In genomic region chr7:66442385-66442784, GRCh38 we compare ENCODE assay signal across 2 cellular contexts.
TF ChIP-seq lines count a peak whose summit lies in the region.

No MANE protein-coding gene starts in this region.

TF ChIP-seq in WTC11, 78 proteins besides CTCF, POLR2A, EP300 and RAD21 (continued from another document):
- no peak for TF ChIP-seq AFF4 (CRISPR knock-in tag; IDR thresholded peaks at IDR 0.05; ENCODE audit: borderline replicate concordance)
- TF ChIP-seq GRHL2 (CRISPR knock-in tag; IDR thresholded peaks at IDR 0.05; ENCODE audit: insufficient replicate concordance, severe bottlenecking) = no peak
- no peak for TF ChIP-seq NFE2L1 (CRISPR knock-in tag; IDR thresholded peaks at IDR 0.05)

TF ChIP-seq in HepG2, 621 proteins besides CTCF, POLR2A, EP300 and RAD21 (continued from another document):
- peak; percentile 59 for TF ChIP-seq FOXP4 (CRISPR knock-in tag; IDR thresholded peaks at IDR 0.05)
- TF ChIP-seq FOSL2 (CRISPR knock-in tag; IDR thresholded peaks at IDR 0.05) = 0 out of 2 replicates have a peak, but pooled peaks have one; percentile 13
- TF ChIP-seq CREM (IDR thresholded peaks at IDR 0.05) = peak; percentile 29; the same call in 1 of the 2 replicates
- TF ChIP-seq CREM (CRISPR knock-in tag; IDR thresholded peaks at IDR 0.05) = no peak
- TF ChIP-seq ZSCAN22 (CRISPR knock-in tag; IDR thresholded peaks at IDR 0.05) = peak; percentile 84
- TF ChIP-seq ZNF598 (CRISPR knock-in tag; IDR thresholded peaks at IDR 0.05; ENCODE audit: borderline replicate concordance) = no peak
- TF ChIP-seq BCL6 (CRISPR knock-in tag; IDR thresholded peaks at IDR 0.05) = 0 out of 2 replicates have a peak, but pooled peaks have one; percentile 16
- TF ChIP-seq ARNTL (CRISPR knock-in tag; IDR thresholded peaks at IDR 0.05) = 0 out of 2 replicates have a peak, but pooled peaks have one; percentile 35
- no peak for TF ChIP-seq FOXP1 (IDR thresholded peaks at IDR 0.05)
- TF ChIP-seq FOXP1 (CRISPR knock-in tag; IDR thresholded peaks at IDR 0.05) = peak; percentile 52; the same call in 1 of the 2 replicates
- TF ChIP-seq ZNF616 (CRISPR knock-in tag; IDR thresholded peaks at IDR 0.05; ENCODE audit: low read depth) = no peak
- no peak for TF ChIP-seq ZNF552 (CRISPR knock-in tag; IDR thresholded peaks at IDR 0.05; ENCODE audit: borderline replicate concordance)
- peak; percentile 40; the same call in 1 of the 2 replicates for TF ChIP-seq SALL1 (CRISPR knock-in tag; IDR thresholded peaks at IDR 0.05)
- TF ChIP-seq E2F5 (CRISPR knock-in tag; conservative IDR thresholded peaks at IDR 0.05) = no peak
- peak; percentile 71; the same call in 1 of the 2 replicates for TF ChIP-seq ETV5 (CRISPR knock-in tag; IDR thresholded peaks at IDR 0.05; ENCODE audit: borderline replicate concordance)
- TF ChIP-seq SOX5 (CRISPR knock-in tag; IDR thresholded peaks at IDR 0.05; ENCODE audit: borderline replicate concordance) = 0 out of 2 replicates have a peak, but pooled peaks have one; percentile 28
- no peak for TF ChIP-seq KLF12 (CRISPR knock-in tag; IDR thresholded peaks at IDR 0.05; ENCODE audit: borderline replicate concordance)
- TF ChIP-seq ZMYM4 (CRISPR knock-in tag; IDR thresholded peaks at IDR 0.05) = peak; percentile 28; the same call in 1 of the 2 replicates
- no peak for TF ChIP-seq FOXA1 (IDR thresholded peaks at IDR 0.05)
- TF ChIP-seq FOXA1 (CRISPR knock-in tag; IDR thresholded peaks at IDR 0.05) = peak; percentile 63
- peak; percentile 95 for TF ChIP-seq ZBTB21 (CRISPR knock-in tag; IDR thresholded peaks at IDR 0.05)
- no peak for TF ChIP-seq ZNF691 (CRISPR knock-in tag; IDR thresholded peaks at IDR 0.05; ENCODE audit: borderline replicate concordance, low read depth)
- TF ChIP-seq SMARCE1 (IDR thresholded peaks at IDR 0.05; ENCODE audit: borderline replicate concordance) = no peak
- TF ChIP-seq PAXIP1 (CRISPR knock-in tag; conservative IDR thresholded peaks at IDR 0.05) = peak; percentile 58; the same call in 1 of the 2 replicates
- 0 out of 2 replicates have a peak, but pooled peaks have one; percentile 32 for TF ChIP-seq MIXL1 (CRISPR knock-in tag; IDR thresholded peaks at IDR 0.05)
- peak; percentile 48 for TF ChIP-seq CREB1 (IDR thresholded peaks at IDR 0.05)
- peak; percentile 84 for TF ChIP-seq CREB1 (CRISPR knock-in tag; IDR thresholded peaks at IDR 0.05)
- 0 out of 2 replicates have a peak, but pooled peaks have one; percentile 46 for TF ChIP-seq ZHX1 (CRISPR knock-in tag; IDR thresholded peaks at IDR 0.05; ENCODE audit: low read depth)
- TF ChIP-seq AKAP8 (CRISPR knock-in tag; IDR thresholded peaks at IDR 0.05) = no peak
- 0 out of 2 replicates have a peak, but pooled peaks have one; percentile 43 for TF ChIP-seq POLR2G (IDR thresholded peaks at IDR 0.05; ENCODE audit: low read depth, low read length)
- no peak for TF ChIP-seq KDM2A (CRISPR knock-in tag; IDR thresholded peaks at IDR 0.05; ENCODE audit: borderline replicate concordance, low read depth)
- TF ChIP-seq MED1 (CRISPR knock-in tag; IDR thresholded peaks at IDR 0.05) = peak; percentile 44; the same call in 1 of the 2 replicates
- TF ChIP-seq GATAD2A (CRISPR knock-in tag; IDR thresholded peaks at IDR 0.05) = peak; percentile 87
- no peak for TF ChIP-seq RFXANK (CRISPR knock-in tag; IDR thresholded peaks at IDR 0.05)
- no peak for TF ChIP-seq ZNF678 (CRISPR knock-in tag; IDR thresholded peaks at IDR 0.05)
- peak; percentile 50; the same call in 1 of the 2 replicates for TF ChIP-seq FOXA3 (CRISPR knock-in tag; IDR thresholded peaks at IDR 0.05)
- no peak for TF ChIP-seq ZMAT3 (CRISPR knock-in tag; conservative IDR thresholded peaks at IDR 0.05)
- no peak for TF ChIP-seq SNAPC2 (CRISPR knock-in tag; IDR thresholded peaks at IDR 0.05)
- TF ChIP-seq ATF2 (CRISPR knock-in tag; IDR thresholded peaks at IDR 0.05) = 0 out of 2 replicates have a peak, but pooled peaks have one; percentile 20
- no peak for TF ChIP-seq ZNF781 (CRISPR knock-in tag; IDR thresholded peaks at IDR 0.05; ENCODE audit: borderline replicate concordance, not compliant biosample characterization)
- no peak for TF ChIP-seq ZNF274 (CRISPR knock-in tag; IDR thresholded peaks at IDR 0.05)
- no peak for TF ChIP-seq NCOA1 (CRISPR knock-in tag; IDR thresholded peaks at IDR 0.05)
- peak; percentile 12; the same call in 1 of the 2 replicates for TF ChIP-seq ZNF12 (CRISPR knock-in tag; IDR thresholded peaks at IDR 0.05)
- TF ChIP-seq DNMT1 (CRISPR knock-in tag; IDR thresholded peaks at IDR 0.05) = no peak
- peak; percentile 50; the same call in 1 of the 2 replicates for TF ChIP-seq SAP130 (CRISPR knock-in tag; IDR thresholded peaks at IDR 0.05; ENCODE audit: low read depth)
- peak; percentile 96 for TF ChIP-seq ZNF652 (CRISPR knock-in tag; IDR thresholded peaks at IDR 0.05; ENCODE audit: borderline replicate concordance, low read depth)
- TF ChIP-seq ATF1 (CRISPR knock-in tag; IDR thresholded peaks at IDR 0.05) = peak; percentile 49; the same call in 1 of the 2 replicates
- TF ChIP-seq SOX6 (IDR thresholded peaks at IDR 0.05) = no peak
- TF ChIP-seq SOX6 (CRISPR knock-in tag; IDR thresholded peaks at IDR 0.05) = peak; percentile 42; the same call in 1 of the 2 replicates
- no peak for TF ChIP-seq ZBTB37 (CRISPR knock-in tag; IDR thresholded peaks at IDR 0.05)
TF ChIP-seq in HepG2: peak in this region for 28.
